ENCODE assay signal across 1 cellular context in the genomic region with DNA sequence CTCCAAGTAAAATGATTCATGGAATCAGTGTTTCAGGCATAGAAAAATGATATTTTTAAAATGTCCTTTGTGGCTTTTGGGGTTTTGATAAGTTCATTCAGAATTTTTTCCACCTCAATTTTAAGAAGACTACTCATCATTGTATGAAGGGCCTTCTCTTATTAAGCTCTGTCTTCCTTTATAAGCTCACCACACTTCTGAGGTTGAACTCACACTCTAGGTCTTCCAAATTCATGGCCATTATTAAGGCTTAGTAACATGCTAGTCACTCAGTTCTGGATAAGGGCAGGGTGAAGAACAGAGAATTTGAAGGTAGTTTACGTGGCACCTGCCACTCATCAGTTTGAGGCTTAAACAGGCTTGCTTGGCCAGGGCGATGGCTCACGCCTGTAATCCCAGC.
TF ChIP-seq lines count a peak whose summit lies in the region.

No MANE protein-coding gene starts in this region.

TF ChIP-seq in GM12878, 131 proteins besides CTCF, POLR2A, EP300 and RAD21:
- no peak for TF ChIP-seq ETV6 (conservative IDR thresholded peaks at IDR 0.05 in 1 of 2, IDR thresholded peaks at IDR 0.05 in 1 of 2; ENCODE audit: borderline replicate concordance in 1 of 2, low read depth in 1 of 2)
- TF ChIP-seq USF1 (IDR thresholded peaks at IDR 0.05; ENCODE audit: borderline replicate concordance, extremely low read length, insufficient read depth, low read depth, low read length): no peak
- TF ChIP-seq NR2C2 (IDR thresholded peaks at IDR 0.05; ENCODE audit: borderline replicate concordance, control insufficient read depth, insufficient read length, low read depth): no peak
- TF ChIP-seq IRF5 (IDR thresholded peaks at IDR 0.05; ENCODE audit: borderline replicate concordance): no peak
- TF ChIP-seq CEBPB (IDR thresholded peaks at IDR 0.05; ENCODE audit: borderline replicate concordance in 1 of 2, low read depth in 2 of 2, low read length in 2 of 2): no peak
- TF ChIP-seq SIX5 (IDR thresholded peaks at IDR 0.05; ENCODE audit: low read depth, low read length, severe bottlenecking): no peak
- TF ChIP-seq YBX1 (IDR thresholded peaks at IDR 0.05): no peak
- no peak for TF ChIP-seq CEBPZ (IDR thresholded peaks at IDR 0.05; ENCODE audit: low read depth, low read length)
